13 cellular contexts compared by ENCODE assay signal in genomic region chr13:40598599-40598998, GRCh38.
DNase-seq lines count a peak whose midpoint lies in the region; ATAC-seq and TF ChIP-seq lines count a peak whose summit lies in the region.
"Had no signal": no experiment of that assay in that cellular context is flagged by ENCODE, and none has a peak within 500 bp of the region (broad histone marks: within the 10 kb centered on the region; RNA-seq: fewer than 3 reads in every experiment).

No MANE protein-coding gene starts in this region.

- H3K4me3 ChIP-seq in CD8-positive, alpha-beta memory T cell (ENCODE audit: low read length): no peak overlapping the region
- H3K4me3 ChIP-seq in HEK293 (ENCODE audit: low read depth, low read length): no peak overlapping the region

- peaks cover 95% of the 10 kb centered on the region for H3K4me1 ChIP-seq in CD8-positive, alpha-beta memory T cell (ENCODE audit: insufficient read depth, low read length)
- peaks cover 8% of the 10 kb centered on the region; the same call in 1 of the 2 replicates for H3K4me1 ChIP-seq in HEK293 (ENCODE audit: control insufficient read depth, insufficient read depth, low read length)

- no peaks in the 10 kb centered on the region for H3K9me3 Mint-ChIP-seq in CD8-positive, alpha-beta memory T cell
- H3K9me3 Mint-ChIP-seq in progenitor cell of endocrine pancreas (ENCODE audit: low read depth): no peaks in the 10 kb centered on the region

- H3K27ac ChIP-seq in CD8-positive, alpha-beta memory T cell (ENCODE audit: low read depth, low read length): no peak overlapping the region
- H3K27ac ChIP-seq in HEK293 (ENCODE audit: extremely low read depth, low read depth, low read length): no peak overlapping the region

- no peak for ATAC-seq in GM18511 (IDR thresholded peaks at IDR 0.05; ENCODE audit: unreplicated experiment)
- ATAC-seq: activated CD8-positive, alpha-beta memory T cell treated with anti-CD3 and anti-CD28 coated beads, Interleukin-2, amount 10 ng/mL, durations not matched to agents 7 days and 5 days had no signal

- no peak for DNase-seq in CD8-positive, alpha-beta memory T cell
- DNase-seq in amniotic epithelial cell (ENCODE audit: low read depth) (peak; percentile 61), progenitor cell of endocrine pancreas (ENCODE audit: low spot score, unreplicated experiment) (no peak), SK-N-DZ (ENCODE audit: low spot score) (no peak), OCI-M2 (lab: John Stamatoyannopoulos, UW; ENCODE audit: unreplicated experiment) (no peak)
- DNase-seq: activated CD8-positive, alpha-beta memory T cell treated with anti-CD3 and anti-CD28 coated beads, Interleukin-2, amount 10 ng/mL, durations not matched to agents 7 days and 5 days; effector CD4-positive, alpha-beta T cell; KBM-7; NCI-H1436 treated with DMSO at 0.1 percent for 48 hours; NCI-H524 had no signal

- H3K36me3 Mint-ChIP-seq in CD8-positive, alpha-beta memory T cell: peaks cover 0 to 3% (median 2%) of the 10 kb centered on the region in 3 donors
- no peaks in the 10 kb centered on the region for H3K36me3 Mint-ChIP-seq in progenitor cell of endocrine pancreas (ENCODE audit: insufficient read depth)

- peaks cover 0 to 2% of the 10 kb centered on the region in 2 donors for H3K27me3 Mint-ChIP-seq in CD8-positive, alpha-beta memory T cell
- H3K27me3 Mint-ChIP-seq in progenitor cell of endocrine pancreas: no peaks in the 10 kb centered on the region
- H3K27me3 Mint-ChIP-seq: activated CD8-positive, alpha-beta memory T cell treated with anti-CD3 and anti-CD28 coated beads, Interleukin-2, amount 10 ng/mL, durations not matched to agents 7 days and 5 days had no signal

- TF ChIP-seq CTCF in HEK293 (tag by site-specific recombination; IDR thresholded peaks at IDR 0.05) (no peak), progenitor cell of endocrine pancreas (IDR thresholded peaks at IDR 0.05; ENCODE audit: unreplicated experiment) (no peak)

- no peaks in the 10 kb centered on the region for H3K9me3 ChIP-seq in CD8-positive, alpha-beta memory T cell (ENCODE audit: low read length)
- no peaks in the 10 kb centered on the region for H3K9me3 ChIP-seq in HEK293 (ENCODE audit: control insufficient read depth, insufficient read depth, low read depth, low read length)
- H3K9me3 ChIP-seq: thoracic aorta had no signal

- H3K27ac Mint-ChIP-seq in CD8-positive, alpha-beta memory T cell: peak overlapping the region in 7 of 8 donors; percentile 22 to 86 (median 62)
- peak overlapping the region; percentile 53 for H3K27ac Mint-ChIP-seq in progenitor cell of endocrine pancreas

- POLR2A ChIA-PET in CD8-positive, alpha-beta memory T cell (lab: Charles Lee): interaction anchor here (0.7 kb wide), 1 partner anchor 121 kb away, joined by 5 read pairs; no protein-coding TSS in a partner anchor
- POLR2A ChIA-PET in HEK293 (lab: Yijun Ruan, JAX): no interaction called here

- no peaks in the 10 kb centered on the region for H3K27me3 ChIP-seq in CD8-positive, alpha-beta memory T cell (ENCODE audit: insufficient read depth, low read length, poor library complexity, severe bottlenecking)

- peaks cover 83 to 100% (median 97%) of the 10 kb centered on the region in 3 donors for H3K4me1 Mint-ChIP-seq in CD8-positive, alpha-beta memory T cell
- H3K4me1 Mint-ChIP-seq in progenitor cell of endocrine pancreas (ENCODE audit: low read depth): peaks cover 31% of the 10 kb centered on the region

- peak overlapping the region in 5 of 7 donors; percentile 5 to 60 (median 34) for H3K4me3 Mint-ChIP-seq in CD8-positive, alpha-beta memory T cell
- no peak overlapping the region for H3K4me3 Mint-ChIP-seq in progenitor cell of endocrine pancreas (ENCODE audit: low read depth)
- H3K4me3 Mint-ChIP-seq: activated CD8-positive, alpha-beta memory T cell treated with anti-CD3 and anti-CD28 coated beads, Interleukin-2, amount 10 ng/mL, durations not matched to agents 7 days and 5 days had no signal

- no peaks in the 10 kb centered on the region for H3K36me3 ChIP-seq in CD8-positive, alpha-beta memory T cell (ENCODE audit: insufficient read depth, low read length)
- H3K36me3 ChIP-seq in HEK293 (ENCODE audit: control insufficient read depth in 2 of 2, insufficient read depth in 1 of 2, low read length in 2 of 2): no peaks in the 10 kb centered on the region
- H3K36me3 ChIP-seq: thoracic aorta had no signal

- CTCF ChIA-PET in CD8-positive, alpha-beta memory T cell (lab: Charles Lee): interaction anchor here (1.0 kb wide), 1 partner anchor 529 kb away, joined by 3 read pairs; no protein-coding TSS in a partner anchor
- CTCF ChIA-PET in HEK293 (lab: Yijun Ruan, JAX): interaction anchor here (0.7 kb wide), 1 partner anchor 14 kb away, joined by 3 read pairs; no protein-coding TSS in a partner anchor

TF ChIP-seq in HEK293, 187 proteins besides CTCF, POLR2A, EP300 and RAD21:
- TF ChIP-seq GLIS2 (tag by site-specific recombination; IDR thresholded peaks at IDR 0.05) (no peak), FEZF1 (tag by site-specific recombination; IDR thresholded peaks at IDR 0.05) (peak; percentile 60; the same call in 1 of the 2 replicates), ZNF639 (tag by site-specific recombination; IDR thresholded peaks at IDR 0.05) (no peak)
- TF ChIP-seq, protein P1, sequence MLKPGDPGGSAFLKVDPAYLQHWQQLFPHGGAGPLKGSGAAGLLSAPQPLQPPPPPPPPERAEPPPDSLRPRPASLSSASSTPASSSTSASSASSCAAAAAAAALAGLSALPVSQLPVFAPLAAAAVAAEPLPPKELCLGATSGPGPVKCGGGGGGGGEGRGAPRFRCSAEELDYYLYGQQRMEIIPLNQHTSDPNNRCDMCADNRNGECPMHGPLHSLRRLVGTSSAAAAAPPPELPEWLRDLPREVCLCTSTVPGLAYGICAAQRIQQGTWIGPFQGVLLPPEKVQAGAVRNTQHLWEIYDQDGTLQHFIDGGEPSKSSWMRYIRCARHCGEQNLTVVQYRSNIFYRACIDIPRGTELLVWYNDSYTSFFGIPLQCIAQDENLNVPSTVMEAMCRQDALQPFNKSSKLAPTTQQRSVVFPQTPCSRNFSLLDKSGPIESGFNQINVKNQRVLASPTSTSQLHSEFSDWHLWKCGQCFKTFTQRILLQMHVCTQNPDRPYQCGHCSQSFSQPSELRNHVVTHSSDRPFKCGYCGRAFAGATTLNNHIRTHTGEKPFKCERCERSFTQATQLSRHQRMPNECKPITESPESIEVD (tag by site-specific recombination; IDR thresholded peaks at IDR 0.05): peak; percentile 38; the same call in 1 of the 2 replicates
- TF ChIP-seq, protein P2, sequence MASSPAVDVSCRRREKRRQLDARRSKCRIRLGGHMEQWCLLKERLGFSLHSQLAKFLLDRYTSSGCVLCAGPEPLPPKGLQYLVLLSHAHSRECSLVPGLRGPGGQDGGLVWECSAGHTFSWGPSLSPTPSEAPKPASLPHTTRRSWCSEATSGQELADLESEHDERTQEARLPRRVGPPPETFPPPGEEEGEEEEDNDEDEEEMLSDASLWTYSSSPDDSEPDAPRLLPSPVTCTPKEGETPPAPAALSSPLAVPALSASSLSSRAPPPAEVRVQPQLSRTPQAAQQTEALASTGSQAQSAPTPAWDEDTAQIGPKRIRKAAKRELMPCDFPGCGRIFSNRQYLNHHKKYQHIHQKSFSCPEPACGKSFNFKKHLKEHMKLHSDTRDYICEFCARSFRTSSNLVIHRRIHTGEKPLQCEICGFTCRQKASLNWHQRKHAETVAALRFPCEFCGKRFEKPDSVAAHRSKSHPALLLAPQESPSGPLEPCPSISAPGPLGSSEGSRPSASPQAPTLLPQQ (tag by site-specific recombination; IDR thresholded peaks at IDR 0.05): no peak
